ENCODE assay signal across 1 cellular context in the genomic region with DNA sequence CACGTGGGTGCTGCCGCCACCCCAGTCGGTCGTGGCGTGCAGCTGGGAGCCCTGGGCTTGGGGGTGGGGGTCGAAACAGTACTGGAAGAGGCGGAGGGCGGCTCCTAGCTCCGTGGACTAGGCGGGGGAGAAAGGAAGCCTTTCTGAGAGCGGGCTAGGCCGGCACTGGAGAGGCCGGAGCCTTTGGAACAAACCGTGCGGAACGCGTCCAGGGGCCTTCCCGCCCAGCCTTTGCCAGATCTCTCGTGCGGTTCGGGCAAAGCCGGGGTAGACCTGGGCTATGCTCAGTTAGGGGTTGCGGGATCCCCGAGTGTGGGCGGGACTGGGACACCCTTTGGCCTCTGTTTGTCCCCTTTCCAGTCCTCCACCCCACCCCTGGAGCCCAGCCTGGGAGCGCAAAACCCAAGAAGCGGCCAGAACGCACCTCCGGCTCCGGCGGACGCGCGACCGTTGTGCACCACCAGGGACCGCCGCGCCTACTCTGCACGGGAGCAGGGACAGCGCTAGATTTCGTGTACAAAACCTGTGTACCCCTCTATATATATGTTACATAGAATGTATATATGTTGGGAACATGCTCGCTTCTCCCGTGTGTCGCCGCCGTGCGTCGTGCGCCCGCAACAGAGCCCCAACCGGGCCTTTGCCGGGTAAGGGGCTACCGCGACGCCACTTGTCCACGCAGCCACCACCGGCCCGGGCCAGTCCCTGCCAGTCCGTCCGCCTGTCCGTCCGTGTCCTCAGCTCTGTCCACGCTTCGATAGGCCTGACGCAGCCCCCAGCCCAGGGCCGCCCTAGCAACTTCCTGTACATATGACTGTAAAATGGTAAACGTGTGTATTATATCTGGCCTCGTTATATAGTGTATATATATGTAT.
TF ChIP-seq lines count a peak whose summit lies in the region.

No MANE protein-coding gene starts in this region.

TF ChIP-seq in HEK293, 187 proteins besides CTCF, POLR2A, EP300 and RAD21 (continued from another document):
- TF ChIP-seq ZNF518A (tag by site-specific recombination; conservative IDR thresholded peaks at IDR 0.05; ENCODE audit: low read depth), result no peak
- TF ChIP-seq, protein P1, sequence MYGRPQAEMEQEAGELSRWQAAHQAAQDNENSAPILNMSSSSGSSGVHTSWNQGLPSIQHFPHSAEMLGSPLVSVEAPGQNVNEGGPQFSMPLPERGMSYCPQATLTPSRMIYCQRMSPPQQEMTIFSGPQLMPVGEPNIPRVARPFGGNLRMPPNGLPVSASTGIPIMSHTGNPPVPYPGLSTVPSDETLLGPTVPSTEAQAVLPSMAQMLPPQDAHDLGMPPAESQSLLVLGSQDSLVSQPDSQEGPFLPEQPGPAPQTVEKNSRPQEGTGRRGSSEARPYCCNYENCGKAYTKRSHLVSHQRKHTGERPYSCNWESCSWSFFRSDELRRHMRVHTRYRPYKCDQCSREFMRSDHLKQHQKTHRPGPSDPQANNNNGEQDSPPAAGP (tag by site-specific recombination; IDR thresholded peaks at IDR 0.05), result no peak
- no peak for TF ChIP-seq ZNF19 (tag by site-specific recombination; IDR thresholded peaks at IDR 0.05; ENCODE audit: low read depth)
- TF ChIP-seq FEZF1 (tag by site-specific recombination; IDR thresholded peaks at IDR 0.05), result no peak
